Comparison of ENCODE assay signal across 20 cellular contexts in genomic region chr13:99867535-99868271, GRCh38.
"Had no signal": no experiment of that assay in that cellular context is flagged by ENCODE, and none has a peak within 500 bp of the region (broad histone marks: within the 10 kb centered on the region; RNA-seq: fewer than 3 reads in every experiment).

No MANE protein-coding gene starts in this region.

- H3K9me3 ChIP-seq: body of pancreas, esophagus squamous epithelium, gastrocnemius medialis, left ventricle myocardium inferior, upper lobe of left lung had no signal

- H3K36me3 Mint-ChIP-seq: activated naive CD8-positive, alpha-beta T cell treated with anti-CD3 and anti-CD28 coated beads, Interleukin-2, amount 10 ng/mL, durations not matched to agents 7 days and 5 days had no signal

- H3K36me3 ChIP-seq: esophagus squamous epithelium, gastrocnemius medialis, left ventricle myocardium inferior, upper lobe of left lung had no signal

- H3K4me3 Mint-ChIP-seq: activated CD4-positive, alpha-beta memory T cell treated with anti-CD3 and anti-CD28 coated beads, Interleukin-2, amount 10 ng/mL, durations not matched to agents 7 days and 5 days; activated CD4-positive, alpha-beta T cell treated with anti-CD3 and anti-CD28 coated beads, Interleukin-2, amount 10 ng/mL, durations not matched to agents 24 days and 14 days; activated naive CD4-positive, alpha-beta T cell treated with anti-CD3 and anti-CD28 coated beads for 36 hours; activated naive CD8-positive, alpha-beta T cell treated with anti-CD3 and anti-CD28 coated beads, Interleukin-2, amount 10 ng/mL, durations not matched to agents 7 days and 5 days; activated T-cell treated with anti-CD3 and anti-CD28 coated beads, Interleukin-2, amount 50 U/mL, for 72 hours; effector memory CD8-positive, alpha-beta T cell; naive thymus-derived CD4-positive, alpha-beta T cell; T-helper 17 cell had no signal

- H3K9me3 Mint-ChIP-seq: activated CD4-positive, alpha-beta memory T cell treated with anti-CD3 and anti-CD28 coated beads, Interleukin-2, amount 10 ng/mL, durations not matched to agents 7 days and 5 days; activated CD4-positive, alpha-beta T cell treated with anti-CD3 and anti-CD28 coated beads, Interleukin-2, amount 10 ng/mL, durations not matched to agents 24 days and 14 days; activated naive CD4-positive, alpha-beta T cell treated with anti-CD3 and anti-CD28 coated beads for 36 hours; activated naive CD8-positive, alpha-beta T cell treated with anti-CD3 and anti-CD28 coated beads, Interleukin-2, amount 10 ng/mL, durations not matched to agents 7 days and 5 days; activated T-cell treated with anti-CD3 and anti-CD28 coated beads, Interleukin-2, amount 50 U/mL, for 72 hours; effector memory CD8-positive, alpha-beta T cell; naive thymus-derived CD4-positive, alpha-beta T cell had no signal

- H3K27me3 Mint-ChIP-seq: effector memory CD8-positive, alpha-beta T cell; T-helper 17 cell had no signal

- H3K4me1 Mint-ChIP-seq: activated CD4-positive, alpha-beta memory T cell treated with anti-CD3 and anti-CD28 coated beads, Interleukin-2, amount 10 ng/mL, durations not matched to agents 7 days and 5 days; activated CD4-positive, alpha-beta T cell treated with anti-CD3 and anti-CD28 coated beads, Interleukin-2, amount 10 ng/mL, durations not matched to agents 24 days and 14 days; activated naive CD8-positive, alpha-beta T cell treated with anti-CD3 and anti-CD28 coated beads, Interleukin-2, amount 10 ng/mL, durations not matched to agents 7 days and 5 days; naive thymus-derived CD4-positive, alpha-beta T cell; T-helper 17 cell had no signal

- H3K27me3 ChIP-seq: body of pancreas, esophagus squamous epithelium, gastrocnemius medialis, upper lobe of left lung had no signal

- H3K27ac ChIP-seq: body of pancreas, esophagus squamous epithelium, gastrocnemius medialis, left ventricle myocardium inferior, upper lobe of left lung had no signal

- H3K4me1 ChIP-seq: body of pancreas, esophagus squamous epithelium, gastrocnemius medialis, left ventricle myocardium inferior had no signal

- DNase-seq: activated CD4-positive, alpha-beta memory T cell treated with anti-CD3 and anti-CD28 coated beads, Interleukin-2, amount 10 ng/mL, durations not matched to agents 7 days and 5 days; activated CD4-positive, alpha-beta T cell treated with anti-CD3 and anti-CD28 coated beads, Interleukin-2, amount 10 ng/mL, durations not matched to agents 24 days and 14 days; activated effector memory CD4-positive, alpha-beta T cell treated with Interleukin-2 at 50 U/mL for 16 hours; activated naive CD4-positive, alpha-beta T cell treated with anti-CD3 and anti-CD28 coated beads for 36 hours; activated naive CD8-positive, alpha-beta T cell treated with anti-CD3 and anti-CD28 coated beads, Interleukin-2, amount 10 ng/mL, durations not matched to agents 7 days and 5 days; activated T-cell treated with anti-CD3 and anti-CD28 coated beads, Interleukin-2, amount 50 U/mL, for 72 hours; body of pancreas; effector memory CD8-positive, alpha-beta T cell; esophagus squamous epithelium; gastrocnemius medialis; hippocampal formation; kidney glomerular epithelial cell; left ventricle myocardium inferior; naive thymus-derived CD4-positive, alpha-beta T cell; stimulated activated CD4-positive, alpha-beta T cell treated with anti-CD3 and anti-CD28 coated beads, Interleukin-4, amount 100 ng/mL, for 1 hour; stimulated activated naive CD4-positive, alpha-beta T cell; T-helper 17 cell; upper lobe of left lung had no signal

- ATAC-seq: activated CD4-positive, CD25-positive, alpha-beta regulatory T cell treated with anti-CD3 and anti-CD28 coated beads, Interleukin-2, amount 50 U/mL, for 24 hours; activated T-cell treated with anti-CD3 and anti-CD28 coated beads, Interleukin-2, amount 50 U/mL, for 72 hours; body of pancreas; effector memory CD8-positive, alpha-beta T cell; gastrocnemius medialis; naive thymus-derived CD4-positive, alpha-beta T cell; T-helper 17 cell had no signal

- H3K27ac Mint-ChIP-seq: activated CD4-positive, alpha-beta memory T cell treated with anti-CD3 and anti-CD28 coated beads, Interleukin-2, amount 10 ng/mL, durations not matched to agents 7 days and 5 days; activated CD4-positive, alpha-beta T cell treated with anti-CD3 and anti-CD28 coated beads, Interleukin-2, amount 10 ng/mL, durations not matched to agents 24 days and 14 days; activated naive CD4-positive, alpha-beta T cell treated with anti-CD3 and anti-CD28 coated beads for 36 hours; activated naive CD8-positive, alpha-beta T cell treated with anti-CD3 and anti-CD28 coated beads, Interleukin-2, amount 10 ng/mL, durations not matched to agents 7 days and 5 days; activated T-cell treated with anti-CD3 and anti-CD28 coated beads, Interleukin-2, amount 50 U/mL, for 72 hours; effector memory CD8-positive, alpha-beta T cell; naive thymus-derived CD4-positive, alpha-beta T cell; progenitor cell of endocrine pancreas; T-helper 17 cell had no signal

- H3K4me3 ChIP-seq: body of pancreas, esophagus squamous epithelium, gastrocnemius medialis, left ventricle myocardium inferior, upper lobe of left lung had no signal
